ENCODE assay signal across 1 cellular context in genomic region chr20:33209789-33210188, GRCh38.
A peak's percentile ranks its signal among the peaks of the same experiment; 100 is the strongest.
TF ChIP-seq lines count a peak whose summit lies in the region.

No MANE protein-coding gene starts in this region.

TF ChIP-seq in HepG2, 621 proteins besides CTCF, POLR2A, EP300 and RAD21 (continued from another document and continues in another):
- no peak for TF ChIP-seq BCLAF1 (IDR thresholded peaks at IDR 0.05)
- TF ChIP-seq SRF (IDR thresholded peaks at IDR 0.05; ENCODE audit: low read depth, low read length): no peak
- TF ChIP-seq ZGPAT (CRISPR knock-in tag; IDR thresholded peaks at IDR 0.05): peak; percentile 90
- TF ChIP-seq PAF1 (CRISPR knock-in tag; IDR thresholded peaks at IDR 0.05): no peak
- peak; percentile 97 for TF ChIP-seq ZNF878 (CRISPR knock-in tag; IDR thresholded peaks at IDR 0.05)
- peak; percentile 74; the same call in 1 of the 2 replicates for TF ChIP-seq ZNF552 (CRISPR knock-in tag; IDR thresholded peaks at IDR 0.05; ENCODE audit: borderline replicate concordance)
- peak; percentile 82; the same call in 1 of the 2 replicates for TF ChIP-seq ZNF674 (CRISPR knock-in tag; IDR thresholded peaks at IDR 0.05; ENCODE audit: low read depth)
- TF ChIP-seq MBNL3 (CRISPR knock-in tag; conservative IDR thresholded peaks at IDR 0.05): no peak
- TF ChIP-seq JUND (CRISPR knock-in tag; IDR thresholded peaks at IDR 0.05): no peak
- peak; percentile 92; the same call in 1 of the 2 replicates for TF ChIP-seq ZNF558 (CRISPR knock-in tag; IDR thresholded peaks at IDR 0.05; ENCODE audit: borderline replicate concordance)
- no peak for TF ChIP-seq ZNF326 (CRISPR knock-in tag; IDR thresholded peaks at IDR 0.05; ENCODE audit: borderline replicate concordance)
- TF ChIP-seq EHMT2 (IDR thresholded peaks at IDR 0.05; ENCODE audit: borderline replicate concordance, low read depth, low read length): peak; percentile 99
- peak; percentile 100 for TF ChIP-seq ZSCAN9 (CRISPR knock-in tag; IDR thresholded peaks at IDR 0.05; ENCODE audit: borderline replicate concordance)
- 0 out of 2 replicates have a peak, but pooled peaks have one; percentile 89 for TF ChIP-seq AKNA (CRISPR knock-in tag; IDR thresholded peaks at IDR 0.05; ENCODE audit: borderline replicate concordance)
- TF ChIP-seq SRSF4 (IDR thresholded peaks at IDR 0.05; ENCODE audit: low read depth, low read length, poor library complexity, severe bottlenecking): no peak
- peak; percentile 94 for TF ChIP-seq KLF9 (CRISPR knock-in tag; IDR thresholded peaks at IDR 0.05; ENCODE audit: low read depth)
- TF ChIP-seq PPARG (CRISPR knock-in tag; conservative IDR thresholded peaks at IDR 0.05): peak; percentile 89
- peak; percentile 98 for TF ChIP-seq ETS1 (CRISPR knock-in tag; IDR thresholded peaks at IDR 0.05)
- TF ChIP-seq ZNF343 (CRISPR knock-in tag; IDR thresholded peaks at IDR 0.05): peak; percentile 59; the same call in 1 of the 2 replicates
- peak; percentile 98 for TF ChIP-seq MXD3 (CRISPR knock-in tag; IDR thresholded peaks at IDR 0.05)
- no peak; the same call in 1 of the 2 replicates for TF ChIP-seq HIC2 (CRISPR knock-in tag; IDR thresholded peaks at IDR 0.05; ENCODE audit: low read depth)
- TF ChIP-seq NFYB (CRISPR knock-in tag; IDR thresholded peaks at IDR 0.05): peak; percentile 31; the same call in 1 of the 2 replicates
- no peak for TF ChIP-seq SCMH1 (CRISPR knock-in tag; IDR thresholded peaks at IDR 0.05; ENCODE audit: borderline replicate concordance)
- peak; percentile 97 for TF ChIP-seq ZNF138 (CRISPR knock-in tag; IDR thresholded peaks at IDR 0.05; ENCODE audit: low read depth)
- TF ChIP-seq RNF219 (CRISPR knock-in tag; IDR thresholded peaks at IDR 0.05): peak; percentile 99; the same call in 1 of the 2 replicates
- TF ChIP-seq CENPX (CRISPR knock-in tag; IDR thresholded peaks at IDR 0.05): no peak
- TF ChIP-seq PBX2 (CRISPR knock-in tag; IDR thresholded peaks at IDR 0.05): no peak
- peak; percentile 80; the same call in 1 of the 2 replicates for TF ChIP-seq DZIP1 (CRISPR knock-in tag; IDR thresholded peaks at IDR 0.05)
- TF ChIP-seq USF2 (IDR thresholded peaks at IDR 0.05; ENCODE audit: low read depth, low read length): no peak
- TF ChIP-seq USF2 (CRISPR knock-in tag; IDR thresholded peaks at IDR 0.05; ENCODE audit: borderline replicate concordance): no peak
- peak; percentile 63 for TF ChIP-seq HNF1B (CRISPR knock-in tag; IDR thresholded peaks at IDR 0.05)
